Comparison of ENCODE assay signal across 26 cellular contexts in the genomic region with DNA sequence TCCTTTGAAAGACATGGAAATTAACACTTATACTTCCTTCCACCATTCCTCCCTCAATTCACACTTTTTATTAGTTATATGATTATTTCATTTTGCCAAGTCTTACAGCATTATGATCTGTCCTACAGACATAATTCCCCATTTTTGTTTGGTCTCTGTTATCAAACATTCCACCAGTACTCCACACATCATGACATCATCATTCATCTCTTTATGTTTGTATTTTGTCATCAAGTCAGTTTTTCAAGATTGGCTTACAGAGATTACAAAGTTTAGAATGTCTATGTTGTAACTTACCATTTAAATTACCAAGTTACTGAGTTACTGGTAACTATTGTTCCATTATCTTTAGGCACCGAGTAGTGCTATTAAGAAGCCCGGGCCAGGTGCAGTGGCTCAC.
"Had no signal": no experiment of that assay in that cellular context is flagged by ENCODE, and none has a peak within 500 bp of the region (broad histone marks: within the 10 kb centered on the region; RNA-seq: fewer than 3 reads in every experiment).

No MANE protein-coding gene starts in this region.

- H3K27me3 ChIP-seq: suprapubic skin, testis, thyroid gland, tibial artery, tibial nerve, transverse colon, upper lobe of left lung, upper lobe of right lung, uterus, vagina had no signal

- FAIRE-seq: urothelium cell line had no signal

- H3K4me3 ChIP-seq: stomach, suprapubic skin, testis, thoracic aorta, thyroid gland, tibial artery, tibial nerve, transverse colon, upper lobe of left lung, upper lobe of right lung, uterus, vagina had no signal

- DNase-seq: stimulated activated CD4-positive, alpha-beta T cell treated with anti-CD3 and anti-CD28 coated beads, Interleukin-2, amount 100 ng/mL, for 48 hours; stimulated activated CD4-positive, alpha-beta T cell treated with anti-CD3 and anti-CD28 coated beads, Interleukin-4, amount 100 ng/mL, for 1 hour; stimulated activated CD4-positive, alpha-beta T cell treated with anti-CD3 and anti-CD28 coated beads, Interleukin-4, amount 100 ng/mL, for 24 hours; stimulated activated CD4-positive, alpha-beta T cell treated with anti-CD3 and anti-CD28 coated beads, Interleukin-4, amount 100 ng/mL, for 4 hours; stimulated activated naive B cell treated with anti-CD40 and anti-IgM and Interleukin-4, amounts not matched to agents 10 μg/mL and 1 μg/mL and 100 μg/mL, for 72 hours; stimulated activated naive CD4-positive, alpha-beta T cell; stimulated activated naive CD4-positive, alpha-beta T cell treated with Interleukin-2 at 50 U/mL for 16 hours; stimulated activated naive CD8-positive, alpha-beta T cell treated with anti-CD3 and anti-CD28 coated beads, Interleukin-15, amount 100 ng/mL, for 72 hours; stimulated activated naive CD8-positive, alpha-beta T cell treated with anti-CD3 and anti-CD28 coated beads, Interleukin-15, Interleukin-2, amounts not matched to agents 100 U/mL and 50 U/mL, for 24 hours; stomach; substantia nigra; testis; thyroid gland; tibial artery; transverse colon; trophoblast cell; upper lobe of left lung; upper lobe of right lung; uterus had no signal

- H3K36me3 ChIP-seq: stomach, suprapubic skin, thoracic aorta, thyroid gland, tibial artery, tibial nerve, transverse colon, upper lobe of left lung, upper lobe of right lung, uterus, vagina had no signal

- H3K9me3 ChIP-seq: stomach, suprapubic skin, testis, thoracic aorta, thyroid gland, tibial artery, tibial nerve, transverse colon, upper lobe of left lung, upper lobe of right lung, uterus, vagina had no signal

- H3K4me1 ChIP-seq: stomach, suprapubic skin, testis, thyroid gland, tibial artery, tibial nerve, transverse colon, upper lobe of left lung, upper lobe of right lung, uterus, vagina had no signal

- ATAC-seq: stimulated activated effector memory CD8-positive, alpha-beta T cell treated with anti-CD3 and anti-CD28 coated beads, Interleukin-12 subunit alpha, Interleukin-12 subunit beta, amount 100 ng/mL, for 72 hours; stimulated activated memory B cell treated with anti-CD40 and anti-IgM and Interleukin-4, amounts not matched to agents 10 μg/mL and 1 μg/mL and 100 μg/mL, for 72 hours; stimulated activated naive B cell treated with anti-CD40 and anti-IgM and Interleukin-4, amounts not matched to agents 10 μg/mL and 1 μg/mL and 100 μg/mL, for 72 hours; stimulated activated naive CD8-positive, alpha-beta T cell treated with anti-CD3 and anti-CD28 coated beads, Interleukin-15, amount 100 ng/mL, for 72 hours; stimulated activated naive CD8-positive, alpha-beta T cell treated with anti-CD3 and anti-CD28 coated beads, Interleukin-15, Interleukin-2, amounts not matched to agents 100 U/mL and 50 U/mL, for 24 hours; upper lobe of right lung had no signal

- H3K27ac ChIP-seq: stomach, suprapubic skin, testis, thoracic aorta, thyroid gland, tibial artery, tibial nerve, transverse colon, upper lobe of left lung, upper lobe of right lung, uterus, vagina had no signal
